8 cellular contexts compared by ENCODE assay signal in genomic region chr3:100602506-100603444, GRCh38. TPM values are rescaled to one million over a fixed set of nuclear protein-coding genes. Genes with fewer than 3 reads are reported as not detected.
DNase-seq lines count a peak whose midpoint lies in the region; ATAC-seq lines count a peak whose summit lies in the region.

No MANE protein-coding gene starts in this region.

- H3K27me3 ChIP-seq in muscle layer of duodenum (ENCODE audit: low read depth, low read length): no peaks in the 10 kb centered on the region

- peaks cover 4% of the 10 kb centered on the region for H3K9me3 Mint-ChIP-seq in activated naive CD8-positive, alpha-beta T cell treated with anti-CD3 and anti-CD28 coated beads, Interleukin-2, amount 10 ng/mL, durations not matched to agents 7 days and 5 days

- peaks cover 23% of the 10 kb centered on the region for H3K4me1 Mint-ChIP-seq in activated naive CD8-positive, alpha-beta T cell treated with anti-CD3 and anti-CD28 coated beads, Interleukin-2, amount 10 ng/mL, durations not matched to agents 7 days and 5 days

- DNase-seq in DMS53 (lab: John Stamatoyannopoulos, UW): peak; percentile 86
- DNase-seq in LHCN-M2 (ENCODE audit: low read depth): peak; percentile 32
- DNase-seq in activated naive CD8-positive, alpha-beta T cell treated with anti-CD3 and anti-CD28 coated beads, Interleukin-2, amount 10 ng/mL, durations not matched to agents 7 days and 5 days: no peak
- DNase-seq in hippocampal formation (lab: John Stamatoyannopoulos, UW): no peak
- no peak for DNase-seq in amniotic stem cell (lab: John Stamatoyannopoulos, UW)
- DNase-seq in stimulated activated CD4-positive, alpha-beta T cell treated with anti-CD3 and anti-CD28 coated beads, Interleukin-12 subunit alpha, Interleukin-12 subunit beta, amount 100 ng/mL, for 4 hours: no peak

- ATAC-seq in GM21447 (IDR thresholded peaks at IDR 0.05; ENCODE audit: unreplicated experiment): peak; percentile 36
- peak; percentile 48 for ATAC-seq in activated naive CD8-positive, alpha-beta T cell treated with anti-CD3 and anti-CD28 coated beads, Interleukin-2, amount 10 ng/mL, durations not matched to agents 7 days and 5 days (ENCODE audit: low read depth)

- H3K4me3 Mint-ChIP-seq in activated naive CD8-positive, alpha-beta T cell treated with anti-CD3 and anti-CD28 coated beads, Interleukin-2, amount 10 ng/mL, durations not matched to agents 7 days and 5 days: peak overlapping the region; percentile 72

- H3K4me1 ChIP-seq in muscle layer of duodenum (ENCODE audit: control insufficient read depth in 1 of 2, insufficient read depth in 2 of 2, low read length in 2 of 2): peaks cover 5% of the 10 kb centered on the region in 2 donors

- H3K27ac ChIP-seq in muscle layer of duodenum (ENCODE audit: low read length): peak overlapping the region; percentile 14

- H3K9me3 ChIP-seq in muscle layer of duodenum (ENCODE audit: control insufficient read depth in 1 of 2, low read length in 2 of 2): no peaks in the 10 kb centered on the region

- peak overlapping the region; percentile 64 for H3K27ac Mint-ChIP-seq in activated naive CD8-positive, alpha-beta T cell treated with anti-CD3 and anti-CD28 coated beads, Interleukin-2, amount 10 ng/mL, durations not matched to agents 7 days and 5 days

- H3K36me3 Mint-ChIP-seq in activated naive CD8-positive, alpha-beta T cell treated with anti-CD3 and anti-CD28 coated beads, Interleukin-2, amount 10 ng/mL, durations not matched to agents 7 days and 5 days: peaks cover 3% of the 10 kb centered on the region

- H3K36me3 ChIP-seq in muscle layer of duodenum (ENCODE audit: control insufficient read depth in 1 of 2, insufficient read depth in 2 of 2, low read length in 2 of 2): no peaks in the 10 kb centered on the region

- H3K4me3 ChIP-seq in muscle layer of duodenum (ENCODE audit: low read depth in 1 of 2, low read length in 2 of 2): peak overlapping the region; percentile 19 to 28

- POLR2A ChIA-PET in activated naive CD8-positive, alpha-beta T cell treated with anti-CD3 and anti-CD28 coated beads, Interleukin-2, amount 10 ng/mL, durations not matched to agents 7 days and 5 days (lab: Charles Lee): interaction anchor here (1.6 kb wide), 1 partner anchor 158 kb away, joined by 3 read pairs; no protein-coding TSS in a partner anchor

- peaks cover 12% of the 10 kb centered on the region for H3K27me3 Mint-ChIP-seq in activated naive CD8-positive, alpha-beta T cell treated with anti-CD3 and anti-CD28 coated beads, Interleukin-2, amount 10 ng/mL, durations not matched to agents 7 days and 5 days

RNA-seq across cellular contexts. Expression of gene ADGRG7, which starts 6.6 kb away (rescaled TPM):
- total RNA-seq in LHCN-M2 (2014; rRNA removed): not detected in 2 replicates
- polyA plus RNA-seq in LHCN-M2 (2012): not detected
- total RNA-seq in activated naive CD8-positive, alpha-beta T cell treated with anti-CD3 and anti-CD28 coated beads, Interleukin-2, amount 10 ng/mL, durations not matched to agents 7 days and 5 days: not detected

Comparison
In these comparisons a context has a peak if more than half of its experiments do, and no peak if none do; other contexts are left out.
1. DNase-seq: peak in DMS53 (single experiment) and LHCN-M2 (single experiment); none in activated naive CD8-positive, alpha-beta T cell treated with anti-CD3 and anti-CD28 coated beads, Interleukin-2, amount 10 ng/mL, durations not matched to agents 7 days and 5 days (single experiment), hippocampal formation (0 of 2), amniotic stem cell (single experiment) and stimulated activated CD4-positive, alpha-beta T cell treated with anti-CD3 and anti-CD28 coated beads, Interleukin-12 subunit alpha, Interleukin-12 subunit beta, amount 100 ng/mL, for 4 hours (single experiment).